1 cellular context compared by ENCODE assay signal in genomic region chr4:10579700-10580099, GRCh38.
TF ChIP-seq lines count a peak whose summit lies in the region.

No MANE protein-coding gene starts in this region.

TF ChIP-seq in WTC11, 78 proteins besides CTCF, POLR2A, EP300 and RAD21 (continued from another document):
- TF ChIP-seq, protein P1, sequence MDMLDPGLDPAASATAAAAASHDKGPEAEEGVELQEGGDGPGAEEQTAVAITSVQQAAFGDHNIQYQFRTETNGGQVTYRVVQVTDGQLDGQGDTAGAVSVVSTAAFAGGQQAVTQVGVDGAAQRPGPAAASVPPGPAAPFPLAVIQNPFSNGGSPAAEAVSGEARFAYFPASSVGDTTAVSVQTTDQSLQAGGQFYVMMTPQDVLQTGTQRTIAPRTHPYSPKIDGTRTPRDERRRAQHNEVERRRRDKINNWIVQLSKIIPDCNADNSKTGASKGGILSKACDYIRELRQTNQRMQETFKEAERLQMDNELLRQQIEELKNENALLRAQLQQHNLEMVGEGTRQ (CRISPR knock-in tag; IDR thresholded peaks at IDR 0.05) = no peak
- no peak for TF ChIP-seq CDX4 (CRISPR knock-in tag; IDR thresholded peaks at IDR 0.05; ENCODE audit: borderline replicate concordance)
- TF ChIP-seq ZNF423 (CRISPR knock-in tag; IDR thresholded peaks at IDR 0.05) = no peak
- no peak for TF ChIP-seq NFYB (CRISPR knock-in tag; conservative IDR thresholded peaks at IDR 0.05; ENCODE audit: low read depth)
- no peak for TF ChIP-seq ZNF396 (CRISPR knock-in tag; IDR thresholded peaks at IDR 0.05; ENCODE audit: borderline replicate concordance)
TF ChIP-seq in WTC11: peak in this region for 0.
